19 cellular contexts compared by ENCODE assay signal in genomic region chr22:37616205-37617083, GRCh38. TPM values are rescaled to one million over a fixed set of nuclear protein-coding genes. Genes with fewer than 3 reads are reported as not detected.
"Had no signal": no experiment of that assay in that cellular context is flagged by ENCODE, and none has a peak within 500 bp of the region (broad histone marks: within the 10 kb centered on the region; RNA-seq: fewer than 3 reads in every experiment).

No MANE protein-coding gene starts in this region.

- H3K4me2 ChIP-seq: neural progenitor cell had no signal

- H3K79me2 ChIP-seq: parathyroid adenoma had no signal

- ATAC-seq: activated CD8-positive, alpha-beta T cell treated with anti-CD3 and anti-CD28 coated beads for 36 hours; activated naive CD8-positive, alpha-beta T cell treated with anti-CD3 and anti-CD28 coated beads, Interleukin-2, amount 50 U/mL, for 24 hours; gastroesophageal sphincter had no signal

- H3K9me3 ChIP-seq: colonic mucosa, gastroesophageal sphincter, left ventricle myocardium inferior, transverse colon had no signal

- DNase-seq: activated CD8-positive, alpha-beta memory T cell treated with anti-CD3 and anti-CD28 coated beads, Interleukin-2, amount 50 U/mL, for 4 hours; activated CD8-positive, alpha-beta T cell treated with anti-CD3 and anti-CD28 coated beads for 36 hours; activated naive CD4-positive, alpha-beta T cell; activated naive CD8-positive, alpha-beta T cell treated with anti-CD3 and anti-CD28 coated beads, Interleukin-2, amount 50 U/mL, for 24 hours; colonic mucosa; left ventricle myocardium inferior; mesendoderm; stimulated activated CD4-positive, alpha-beta T cell treated with anti-CD3 and anti-CD28 coated beads, Interleukin-15, amount 100 ng/mL, for 24 hours; stimulated activated CD4-positive, alpha-beta T cell treated with anti-CD3 and anti-CD28 coated beads, Interleukin-4, amount 100 ng/mL, for 24 hours; transverse colon had no signal

- H3K36me3 ChIP-seq: colonic mucosa, neural progenitor cell had no signal

- H2AFZ ChIP-seq: neural progenitor cell, parathyroid adenoma had no signal

- FAIRE-seq: endothelial cell of umbilical vein, keratinocyte had no signal

- H3K4me1 ChIP-seq: colonic mucosa, neural progenitor cell, parathyroid adenoma had no signal

- H3K9ac ChIP-seq: neural progenitor cell, parathyroid adenoma had no signal

- H3K27me3 ChIP-seq: colonic mucosa, gastroesophageal sphincter, neural progenitor cell, transverse colon had no signal

- H3K4me3 ChIP-seq: colonic mucosa, gastroesophageal sphincter, left ventricle myocardium inferior, neural progenitor cell, transverse colon had no signal

- H3K27ac ChIP-seq: colonic mucosa, gastroesophageal sphincter, left ventricle myocardium inferior, neural progenitor cell, parathyroid adenoma, transverse colon had no signal

RNA-seq across cellular contexts. Expression of gene LGALS2, which starts 36.6 kb away (rescaled TPM):
- total RNA-seq: activated CD8-positive, alpha-beta T cell treated with anti-CD3 and anti-CD28 coated beads for 36 hours; activated T-helper 1 cell treated with anti-CD3 and anti-CD28 coated beads, Interleukin-12 subunit alpha, Interleukin-12 subunit beta, Interleukin-2, Interleukin-4 antibody, amounts not matched to agents 30 ng/mL and 10 ng/mL and 1 ng/mL, durations not matched to agents 14 hours and 24 hours and 36 hours; cardiac septum; endothelial cell of umbilical vein; fibroblast of lung; gastroesophageal sphincter; left ventricle myocardium inferior; renal cortical epithelial cell had no signal
- polyA plus RNA-seq: endothelial cell of umbilical vein, keratinocyte had no signal
